In genomic region chrX:145405012-145405411, GRCh38 we compare ENCODE assay signal across 8 cellular contexts.
DNase-seq lines count a peak whose midpoint lies in the region; ATAC-seq and TF ChIP-seq lines count a peak whose summit lies in the region.

No MANE protein-coding gene starts in this region.

- CTCF ChIA-PET in Panc1 (lab: Charles Lee), result no interaction called here

- intact Hi-C loops in Panc1 (cut with micrococcal nuclease; ENCODE audit: unreplicated experiment), result no loop called here

- no peaks in the 10 kb centered on the region for H3K36me3 Mint-ChIP-seq in type B pancreatic cell

- peak; percentile 18 for DNase-seq in SIG-M5 treated with dmso at 0.1 percent for 504 hours (lab: John Stamatoyannopoulos, UW; ENCODE audit: unreplicated experiment)
- DNase-seq in SIG-M5 (lab: John Stamatoyannopoulos, UW), result no peak
- DNase-seq in H7, result peak; percentile 20
- peak; percentile 38 for DNase-seq in Panc1 (ENCODE audit: low read depth, low spot score)
- peak; percentile 1 for DNase-seq in foreskin keratinocyte
- no peak for DNase-seq in type B pancreatic cell (ENCODE audit: extremely low spot score, unreplicated experiment)

- H3K27ac ChIP-seq in Panc1 (ENCODE audit: low read length) (no peak overlapping the region), foreskin keratinocyte (no peak overlapping the region)

- H3K4me1 ChIP-seq in Panc1 (ENCODE audit: control insufficient read depth, insufficient read depth, low read length), result no peaks in the 10 kb centered on the region
- H3K4me1 ChIP-seq in foreskin keratinocyte, result no peaks in the 10 kb centered on the region

- peak; percentile 66; the same call in 1 of the 2 replicates for TF ChIP-seq CTCF in Panc1 (IDR thresholded peaks at IDR 0.05)
- peak; percentile 38 for TF ChIP-seq CTCF in foreskin keratinocyte (conservative IDR thresholded peaks at IDR 0.05)
- peak; percentile 83 for TF ChIP-seq CTCF in type B pancreatic cell (conservative IDR thresholded peaks at IDR 0.05)

- H3K36me3 ChIP-seq in H7 (replicated peaks; ENCODE audit: control insufficient read depth, insufficient read depth, low read length), result no peaks in the 10 kb centered on the region
- H3K36me3 ChIP-seq in Panc1 (ENCODE audit: control insufficient read depth, insufficient read depth, low read length), result no peaks in the 10 kb centered on the region

- H3K27me3 ChIP-seq in H7 (ENCODE audit: control insufficient read depth, insufficient read depth, low read length), result no peaks in the 10 kb centered on the region
- no peaks in the 10 kb centered on the region for H3K27me3 ChIP-seq in Panc1 (ENCODE audit: control insufficient read depth, insufficient read depth, low read length)
- no peaks in the 10 kb centered on the region for H3K27me3 ChIP-seq in foreskin keratinocyte

- no peak overlapping the region for H3K27ac Mint-ChIP-seq in type B pancreatic cell

- no peak overlapping the region for H3K4me3 ChIP-seq in H7 (ENCODE audit: insufficient read depth, low read depth, low read length)
- H3K4me3 ChIP-seq in Panc1 (ENCODE audit: low read depth in 2 of 2, low read length in 2 of 2), result no peak overlapping the region

- H3K4me1 Mint-ChIP-seq in type B pancreatic cell (ENCODE audit: unreplicated experiment), result no peaks in the 10 kb centered on the region

- no TSS peak for BruUV-seq in Panc1 (replicated peaks; lab: Mats Ljungman, UMichigan)

- no peaks in the 10 kb centered on the region for H3K27me3 Mint-ChIP-seq in type B pancreatic cell

- ATAC-seq in Panc1 (no peak), foreskin keratinocyte (no peak), GM18520 (IDR thresholded peaks at IDR 0.05; ENCODE audit: unreplicated experiment) (no peak), HG02759 (IDR thresholded peaks at IDR 0.05; ENCODE audit: unreplicated experiment) (no peak)

- in situ Hi-C loops in Panc1 (cut with HindIII; ENCODE audit: low pct_unique_long_range_greater_than_20kb, low sequenced_read_pairs), result no loop called here

- no peaks in the 10 kb centered on the region for H3K9me3 Mint-ChIP-seq in type B pancreatic cell

- POLR2A ChIA-PET in Panc1 (lab: Charles Lee), result no interaction called here

- H3K4me3 Mint-ChIP-seq in type B pancreatic cell, result no peak overlapping the region

- no peaks in the 10 kb centered on the region for H3K9me3 ChIP-seq in Panc1 (ENCODE audit: control insufficient read depth, insufficient read depth, low read depth, low read length)

Comparison
In these comparisons a context has a peak if more than half of its experiments do, and no peak if none do; other contexts are left out.
1. DNase-seq: peak in SIG-M5 treated with dmso at 0.1 percent for 504 hours (single experiment), H7 (single experiment), Panc1 (single experiment) and foreskin keratinocyte (2 of 2); none in SIG-M5 (single experiment) and type B pancreatic cell (single experiment).
2. Peak in every context shown above with its lines, with median percentiles within 50 percentile points of each other: CTCF ChIP-seq.